23 cellular contexts compared by ENCODE assay signal in the genomic region with DNA sequence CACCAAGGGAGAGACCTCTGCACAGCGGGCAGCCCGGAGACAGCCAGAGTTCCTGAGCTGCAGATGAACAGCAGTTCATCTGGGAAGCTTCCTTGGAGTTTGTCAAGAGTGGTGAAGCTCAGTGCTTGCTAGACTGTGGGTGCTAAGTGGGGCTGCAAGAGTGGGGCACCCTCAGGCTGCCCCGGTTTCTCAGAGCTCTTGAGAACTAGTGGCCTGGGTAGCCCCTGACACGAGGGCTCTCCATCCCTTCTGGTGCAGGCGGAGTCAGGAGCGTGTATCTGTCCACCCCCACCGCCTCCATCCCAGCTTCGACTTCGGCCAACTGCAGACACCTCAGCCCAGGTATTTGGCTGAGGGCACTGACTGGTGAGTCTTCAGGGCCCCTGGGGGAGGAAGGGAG.
"Had no signal": no experiment of that assay in that cellular context is flagged by ENCODE, and none has a peak within 500 bp of the region (broad histone marks: within the 10 kb centered on the region; RNA-seq: fewer than 3 reads in every experiment).

No MANE protein-coding gene starts in this region.

- H3K4me3 ChIP-seq: SJSA1, SK-N-MC had no signal

- H3K36me3 ChIP-seq: SJSA1 had no signal

- H3K27ac ChIP-seq: SJSA1, SK-N-MC had no signal

- H3K27me3 ChIP-seq: SJSA1 had no signal

- H3K9me3 ChIP-seq: SJSA1 had no signal

- DNase-seq: IMR-90, Karpas-422, KG1, MM.1S, NCI-H1048, NCI-H1105, NCI-H1417, NCI-H1436 treated with DMSO at 0.1 percent for 48 hours, NCI-H1694, NCI-H187 treated with DMSO at 0.1 percent for 48 hours, NCI-H2081, NCI-H2107, NCI-H2227 treated with DMSO at 0.1 percent for 48 hours, NCI-H524, NCI-H69, NCI-H774, Right ventricle myocardium superior, RPMI8226, SIG-M5 had no signal

- FAIRE-seq: HepG2, RCC 7860 had no signal
